21 cellular contexts compared by ENCODE assay signal in genomic region chr2:42659601-42660000, GRCh38.
DNase-seq lines count a peak whose midpoint lies in the region; ATAC-seq and TF ChIP-seq lines count a peak whose summit lies in the region.
"Had no signal": no experiment of that assay in that cellular context is flagged by ENCODE, and none has a peak within 500 bp of the region (broad histone marks: within the 10 kb centered on the region; RNA-seq: fewer than 3 reads in every experiment).

No MANE protein-coding gene starts in this region.

- no TSS peak for BruUV-seq in MCF 10A (replicated peaks; lab: Mats Ljungman, UMichigan)
- BruUV-seq in mammary epithelial cell (replicated peaks; lab: Mats Ljungman, UMichigan): no TSS peak

- no peaks in the 10 kb centered on the region for H3K27me3 ChIP-seq in mammary epithelial cell (ENCODE audit: insufficient read depth, low read length)
- H3K27me3 ChIP-seq: spleen had no signal

- intact Hi-C loops in MCF 10A (cut with micrococcal nuclease) (no loop called here), mammary epithelial cell (cut with micrococcal nuclease) (no loop called here)

- in situ Hi-C loops in mammary epithelial cell (cut with MboI; ENCODE audit: low sequenced_read_pairs in 2 of 2): no loop called here
- in situ Hi-C loops in astrocyte of the cerebellum (cut with HindIII; ENCODE audit: low sequenced_read_pairs): no loop called here

- H3K27ac ChIP-seq in mammary epithelial cell (ENCODE audit: insufficient read depth, low read depth, low read length): no peak overlapping the region
- H3K27ac ChIP-seq: HL-60, PC-9, psoas muscle, spleen had no signal

- H3K4me2 ChIP-seq in mammary epithelial cell (ENCODE audit: insufficient read depth, low read depth, low read length): no peak overlapping the region
- H3K4me2 ChIP-seq: PC-9 had no signal

- peak; percentile 3 for DNase-seq in MCF 10A (ENCODE audit: unreplicated experiment)
- DNase-seq in mammary epithelial cell: no peak
- DNase-seq in astrocyte of the cerebellum (ENCODE audit: low read depth): peak; percentile 36
- DNase-seq in medulla oblongata (ENCODE audit: extremely low spot score): peak; percentile 75
- DNase-seq in HuH-7.5 (ENCODE audit: low spot score): no peak
- no peak for DNase-seq in activated effector memory CD4-positive, alpha-beta T cell treated with anti-CD3 and anti-CD28 coated beads, Interleukin-2, amount 50 U/mL, for 16 hours
- DNase-seq: activated CD8-positive, alpha-beta T cell treated with anti-CD3 and anti-CD28 coated beads for 36 hours; aorta; Caco-2; dermis blood vessel endothelial cell; HFFc6; left cardiac atrium; NCI-H146; PC-9; psoas muscle; spleen; stimulated activated naive B cell treated with anti-CD40 and anti-IgM and Interleukin-4, amounts not matched to agents 10 μg/mL and 1 μg/mL and 100 μg/mL, for 72 hours had no signal

- no peak overlapping the region for H2AFZ ChIP-seq in mammary epithelial cell (ENCODE audit: low read depth, low read length)
- H2AFZ ChIP-seq: PC-9 had no signal

- H3K79me2 ChIP-seq in mammary epithelial cell (ENCODE audit: insufficient read depth, low read length): no peaks in the 10 kb centered on the region

- 86% methylated on average over 4 of the region's 4 CpGs for WGBS in mammary epithelial cell (ENCODE audit: low coverage, missing lambda C conversion rate)

- H3K9me3 Mint-ChIP-seq in MCF 10A (ENCODE audit: unreplicated experiment): no peaks in the 10 kb centered on the region
- H3K9me3 Mint-ChIP-seq: activated CD8-positive, alpha-beta T cell treated with anti-CD3 and anti-CD28 coated beads for 36 hours; activated T-helper 2 cell treated with anti-CD3 and anti-CD28 coated beads, Interferon-gamma antibody, Interleukin-2, Interleukin-4, amounts not matched to agents 10 μg/mL and 5 μg/mL and 100 μg/mL, durations not matched to agents 14 hours and 24 hours and 36 hours; HFFc6; stimulated activated naive B cell treated with anti-CD40 and anti-IgM and Interleukin-4, amounts not matched to agents 10 μg/mL and 1 μg/mL and 100 μg/mL, for 72 hours had no signal

- H3K4me3 ChIP-seq in mammary epithelial cell (replicated peaks in 1 of 3; ENCODE audit: insufficient read depth in 1 of 3, low read depth in 2 of 3, low read length in 3 of 3) (no peak overlapping the region), astrocyte of the cerebellum (ENCODE audit: low read depth, low read length) (no peak overlapping the region)
- H3K4me3 ChIP-seq: PC-9, psoas muscle, spleen had no signal

- peaks cover 2% of the 10 kb centered on the region for H3K36me3 ChIP-seq in mammary epithelial cell (ENCODE audit: insufficient read depth, low read length)

- POLR2A ChIA-PET in MCF 10A (lab: Yijun Ruan, JAX): no interaction called here

- no peak overlapping the region for H3K27ac Mint-ChIP-seq in MCF 10A (ENCODE audit: low read depth, unreplicated experiment)
- H3K27ac Mint-ChIP-seq: activated CD8-positive, alpha-beta T cell treated with anti-CD3 and anti-CD28 coated beads for 36 hours; activated T-helper 2 cell treated with anti-CD3 and anti-CD28 coated beads, Interferon-gamma antibody, Interleukin-2, Interleukin-4, amounts not matched to agents 10 μg/mL and 5 μg/mL and 100 μg/mL, durations not matched to agents 14 hours and 24 hours and 36 hours; HFFc6; stimulated activated naive B cell treated with anti-CD40 and anti-IgM and Interleukin-4, amounts not matched to agents 10 μg/mL and 1 μg/mL and 100 μg/mL, for 72 hours had no signal

- H3K4me1 ChIP-seq in mammary epithelial cell (ENCODE audit: insufficient read depth, low read length): no peaks in the 10 kb centered on the region
- H3K4me1 ChIP-seq: Caco-2, psoas muscle had no signal

- no peaks in the 10 kb centered on the region for H3K27me3 Mint-ChIP-seq in MCF 10A (ENCODE audit: insufficient read depth, unreplicated experiment)
- H3K27me3 Mint-ChIP-seq: activated CD8-positive, alpha-beta T cell treated with anti-CD3 and anti-CD28 coated beads for 36 hours; stimulated activated naive B cell treated with anti-CD40 and anti-IgM and Interleukin-4, amounts not matched to agents 10 μg/mL and 1 μg/mL and 100 μg/mL, for 72 hours had no signal

- no peak overlapping the region for H3K9ac ChIP-seq in mammary epithelial cell (ENCODE audit: insufficient read depth, low read length)

- ATAC-seq in HG03159 (IDR thresholded peaks at IDR 0.05; ENCODE audit: unreplicated experiment) (no peak), HG02588 (IDR thresholded peaks at IDR 0.05; ENCODE audit: unreplicated experiment) (no peak)
- ATAC-seq: activated CD8-positive, alpha-beta T cell treated with anti-CD3 and anti-CD28 coated beads for 36 hours; left cardiac atrium; psoas muscle; stimulated activated naive B cell treated with anti-CD40 and anti-IgM and Interleukin-4, amounts not matched to agents 10 μg/mL and 1 μg/mL and 100 μg/mL, for 72 hours had no signal

- TF ChIP-seq CTCF in MCF 10A (IDR thresholded peaks at IDR 0.05; ENCODE audit: unreplicated experiment): no peak
- no peak for TF ChIP-seq CTCF in mammary epithelial cell (conservative IDR thresholded peaks at IDR 0.05 in 1 of 2, IDR thresholded peaks at IDR 0.05 in 1 of 2; ENCODE audit: extremely low read depth in 1 of 2, insufficient read depth in 1 of 2, low read depth in 1 of 2, low read length in 2 of 2)
- no peak for TF ChIP-seq CTCF in astrocyte of the cerebellum (IDR thresholded peaks at IDR 0.05; ENCODE audit: low read depth, low read length, missing control alignments)

- no peak overlapping the region for H3K4me3 Mint-ChIP-seq in MCF 10A (ENCODE audit: unreplicated experiment)
- H3K4me3 Mint-ChIP-seq: activated CD8-positive, alpha-beta T cell treated with anti-CD3 and anti-CD28 coated beads for 36 hours; HFFc6; stimulated activated naive B cell treated with anti-CD40 and anti-IgM and Interleukin-4, amounts not matched to agents 10 μg/mL and 1 μg/mL and 100 μg/mL, for 72 hours had no signal

- no peaks in the 10 kb centered on the region for H3K9me3 ChIP-seq in mammary epithelial cell (replicated peaks; ENCODE audit: insufficient read depth, low read length)
- H3K9me3 ChIP-seq: Caco-2, psoas muscle, spleen had no signal

- CTCF ChIA-PET in MCF 10A (lab: Yijun Ruan, JAX): interaction anchor here (1.0 to 1.5 kb wide), 3 partner anchors 40 to 145 kb away, joined by 3 to 4 read pairs (median 4); no protein-coding TSS in a partner anchor
- CTCF ChIA-PET in mammary epithelial cell (lab: Charles Lee; ENCODE audit: low non-redundant PET): no interaction called here

- no peaks in the 10 kb centered on the region for H4K20me1 ChIP-seq in mammary epithelial cell (ENCODE audit: insufficient read depth, low read length)

- no peaks in the 10 kb centered on the region for H3K4me1 Mint-ChIP-seq in MCF 10A (ENCODE audit: insufficient read depth, unreplicated experiment)

- dilution Hi-C loops in mammary epithelial cell (cut with HindIII; ENCODE audit: low sequenced_read_pairs): no loop called here

- peaks cover 15% of the 10 kb centered on the region for H3K36me3 Mint-ChIP-seq in MCF 10A (ENCODE audit: insufficient read depth, unreplicated experiment)

Comparison
In these comparisons a context has a peak if more than half of its experiments do, and no peak if none do; other contexts are left out.
1. DNase-seq: peak in MCF 10A (single experiment), astrocyte of the cerebellum (single experiment) and medulla oblongata (single experiment); none in mammary epithelial cell (single experiment), HuH-7.5 (single experiment) and activated effector memory CD4-positive, alpha-beta T cell treated with anti-CD3 and anti-CD28 coated beads, Interleukin-2, amount 50 U/mL, for 16 hours (single experiment).